ENCODE assay signal across 8 cellular contexts in genomic region chr2:95414015-95414594, GRCh38. TPM values are rescaled to one million over a fixed set of nuclear protein-coding genes. Genes with fewer than 3 reads are reported as not detected.
DNase-seq lines count a peak whose midpoint lies in the region; ATAC-seq and TF ChIP-seq lines count a peak whose summit lies in the region.
"Not testable (repeated sequence)": the region's sequence is repeated elsewhere in the genome, so short reads cannot be mapped to it uniquely, and the experiment has no call there.

No MANE protein-coding gene starts in this region.

- not testable (repeated sequence) for H3K27me3 Mint-ChIP-seq in GM23338 (ENCODE audit: insufficient read depth, low read depth, poor library complexity)
- H3K27me3 Mint-ChIP-seq in endothelial cell (ENCODE audit: unreplicated experiment): peaks cover 13% of the 10 kb centered on the region

- DNase-seq in DMS153 treated with DMSO at 0.1 percent for 48 hours (lab: John Stamatoyannopoulos, UW; ENCODE audit: unreplicated experiment): peak; percentile 31
- peak; percentile 82 for DNase-seq in GM23338 (ENCODE audit: low spot score)
- peak; percentile 87 for DNase-seq in LHCN-M2 (ENCODE audit: low read depth)
- DNase-seq in Panc1 (ENCODE audit: low read depth, low spot score): peak; percentile 33
- DNase-seq in activated T-cell treated with anti-CD3 and anti-CD28 coated beads for 24 hours (ENCODE audit: low read depth): peak; percentile 44
- DNase-seq in endothelial cell (ENCODE audit: low spot score): peak; percentile 93
- DNase-seq in mesendoderm: peak; percentile 70
- DNase-seq in stimulated activated CD8-positive, alpha-beta memory T cell treated with anti-CD3 and anti-CD28 coated beads, Interleukin-2, amount 100 ng/mL, for 48 hours (ENCODE audit: low read depth in 2 of 2): peak; percentile 38 to 51

- not testable (repeated sequence) for H3K9ac ChIP-seq in mesendoderm (ENCODE audit: low read length)

- H2BK15ac ChIP-seq in mesendoderm (replicated peaks; ENCODE audit: low read depth): not testable (repeated sequence)

- not testable (repeated sequence) for H3K18ac ChIP-seq in mesendoderm (ENCODE audit: low read length)

- H4K20me1 ChIP-seq in GM23338 (replicated peaks; ENCODE audit: insufficient read depth): not testable (repeated sequence)

- CTCF ChIA-PET in Panc1 (lab: Charles Lee): not testable (repeated sequence)

- intact Hi-C loops in Panc1 (cut with micrococcal nuclease; ENCODE audit: unreplicated experiment): loop anchor here (5.0 kb wide), 1 partner anchor 313 kb away; no protein-coding TSS in a partner anchor

- H3K27ac ChIP-seq in GM23338 (ENCODE audit: low read depth); Panc1 (ENCODE audit: low read length); mesendoderm (ENCODE audit: low read depth, low read length): not testable (repeated sequence)

- H3K9me3 Mint-ChIP-seq in GM23338; endothelial cell (ENCODE audit: unreplicated experiment): not testable (repeated sequence)

- H3K4me1 ChIP-seq in GM23338 (ENCODE audit: insufficient read depth); Panc1 (ENCODE audit: control insufficient read depth, insufficient read depth, low read length); mesendoderm (ENCODE audit: control insufficient read depth, low read depth, low read length): not testable (repeated sequence)

- H3K27me3 ChIP-seq in GM23338 (ENCODE audit: insufficient read depth); Panc1 (ENCODE audit: control insufficient read depth, insufficient read depth, low read length); mesendoderm (ENCODE audit: insufficient read depth, low read length, poor library complexity): not testable (repeated sequence)

- H3K4me2 ChIP-seq in GM23338; mesendoderm (ENCODE audit: low read length): not testable (repeated sequence)

- not testable (repeated sequence) for H3F3A ChIP-seq in GM23338 (replicated peaks; ENCODE audit: low read depth)

- H3K4me3 ChIP-seq in GM23338; Panc1 (ENCODE audit: low read depth in 2 of 2, low read length in 2 of 2); mesendoderm (ENCODE audit: low read length): not testable (repeated sequence)

- not testable (repeated sequence) for H3K79me2 ChIP-seq in GM23338 (replicated peaks; ENCODE audit: insufficient read depth); mesendoderm (ENCODE audit: control insufficient read depth, insufficient read depth, low read length)

- not testable (repeated sequence) for H3K79me1 ChIP-seq in mesendoderm (ENCODE audit: low read length)

- not testable (repeated sequence) for H2AFZ ChIP-seq in GM23338

- H3K36me3 Mint-ChIP-seq in GM23338 (ENCODE audit: low read depth) (peaks cover 13% of the 10 kb centered on the region; the same call in 1 of the 3 replicates), endothelial cell (ENCODE audit: low read depth, unreplicated experiment) (peaks cover 10% of the 10 kb centered on the region)

- WGBS in mesendoderm (ENCODE audit: extremely low coverage, insufficient coverage, low lambda C conversion rate): no CpG with 5 or more reads among the region's 9 CpGs

- not testable (repeated sequence) for H3K27ac Mint-ChIP-seq in GM23338
- H3K27ac Mint-ChIP-seq in endothelial cell (ENCODE audit: unreplicated experiment): peak overlapping the region; percentile 58

- not testable (repeated sequence) for H3K23ac ChIP-seq in mesendoderm (ENCODE audit: low read length)

- H2AK5ac ChIP-seq in mesendoderm (ENCODE audit: low read length): not testable (repeated sequence)

- TF ChIP-seq CTCF in GM23338 (conservative IDR thresholded peaks at IDR 0.05; ENCODE audit: low read depth in 2 of 2) (peak; percentile 79 to 83), Panc1 (IDR thresholded peaks at IDR 0.05) (peak; percentile 94), endothelial cell (IDR thresholded peaks at IDR 0.05; ENCODE audit: unreplicated experiment) (peak; percentile 71)

- not testable (repeated sequence) for H3K4me3 Mint-ChIP-seq in GM23338; endothelial cell (ENCODE audit: unreplicated experiment)

- not testable (repeated sequence) for H3K56ac ChIP-seq in mesendoderm (ENCODE audit: low read length)

- H3K36me3 ChIP-seq in GM23338 (ENCODE audit: insufficient read depth); Panc1 (ENCODE audit: control insufficient read depth, insufficient read depth, low read length); mesendoderm (ENCODE audit: control insufficient read depth, insufficient read depth, low read length): not testable (repeated sequence)

- not testable (repeated sequence) for H4K8ac ChIP-seq in mesendoderm (ENCODE audit: low read depth, low read length)

- not testable (repeated sequence) for H3K4ac ChIP-seq in mesendoderm (ENCODE audit: low read depth, low read length)

- H4K5ac ChIP-seq in mesendoderm (ENCODE audit: low read length): not testable (repeated sequence)

- ATAC-seq in GM23338: peak; percentile 99
- ATAC-seq in Panc1: peak; percentile 97

- in situ Hi-C loops in Panc1 (cut with HindIII; ENCODE audit: low pct_unique_long_range_greater_than_20kb, low sequenced_read_pairs): not testable (repeated sequence)

- not testable (repeated sequence) for H3K4me1 Mint-ChIP-seq in GM23338
- peaks cover 11% of the 10 kb centered on the region for H3K4me1 Mint-ChIP-seq in endothelial cell (ENCODE audit: unreplicated experiment)

- not testable (repeated sequence) for H2BK120ac ChIP-seq in mesendoderm (ENCODE audit: low read depth, low read length)

- H2BK5ac ChIP-seq in mesendoderm (ENCODE audit: low read length): not testable (repeated sequence)

- H3K9me3 ChIP-seq in Panc1 (ENCODE audit: control insufficient read depth, insufficient read depth, low read depth, low read length): not testable (repeated sequence)

- POLR2A ChIA-PET in Panc1 (lab: Charles Lee): not testable (repeated sequence)

- BruUV-seq in Panc1 (replicated peaks; lab: Mats Ljungman, UMichigan): not testable (repeated sequence)

- H3K9me2 ChIP-seq in GM23338 (ENCODE audit: insufficient read depth): not testable (repeated sequence)

RNA-seq across cellular contexts. Expression of gene FAHD2A, which starts 11.6 kb away (rescaled TPM):
- 48.1 and 51.0 TPM in 2 replicates for total RNA-seq in GM23338 (2014; rRNA removed; shearing (Covaris generic))
- 26.8 and 27.6 TPM in 2 replicates for polyA plus RNA-seq in GM23338 (2016; fragmentation: Nextera tagmentation; extraction: Ambion mirVana)
- total RNA-seq in LHCN-M2 (2014; rRNA removed) (27.1 and 29.8 TPM in 2 replicates), Panc1 (2021; ENCODE audit: unreplicated experiment) (17.2 TPM), endothelial cell (ENCODE audit: unreplicated experiment) (34.0 TPM)
- 37.5 TPM for polyA plus RNA-seq in LHCN-M2 (2012)
- polyA plus RNA-seq in Panc1 (2012; ENCODE audit: insufficient read length): 13.1 TPM
- polyA plus RNA-seq in mesendoderm (2013, experiment 1 of 2): 15.4 TPM
- polyA plus RNA-seq in mesendoderm (2013, experiment 2 of 2): 15.0 TPM

Comparison
In these comparisons a context has a peak if more than half of its experiments do, and no peak if none do; other contexts are left out.
1. DNase-seq: peak in every context shown above with its lines; median percentile 93 in endothelial cell; 87 in LHCN-M2; 82 in GM23338; 70 in mesendoderm; 44 in stimulated activated CD8-positive, alpha-beta memory T cell treated with anti-CD3 and anti-CD28 coated beads, Interleukin-2, amount 100 ng/mL, for 48 hours; 44 in activated T-cell treated with anti-CD3 and anti-CD28 coated beads for 24 hours; 33 in Panc1; 31 in DMS153 treated with DMSO at 0.1 percent for 48 hours.